Comparison of ENCODE assay signal across 9 cellular contexts in the genomic region with DNA sequence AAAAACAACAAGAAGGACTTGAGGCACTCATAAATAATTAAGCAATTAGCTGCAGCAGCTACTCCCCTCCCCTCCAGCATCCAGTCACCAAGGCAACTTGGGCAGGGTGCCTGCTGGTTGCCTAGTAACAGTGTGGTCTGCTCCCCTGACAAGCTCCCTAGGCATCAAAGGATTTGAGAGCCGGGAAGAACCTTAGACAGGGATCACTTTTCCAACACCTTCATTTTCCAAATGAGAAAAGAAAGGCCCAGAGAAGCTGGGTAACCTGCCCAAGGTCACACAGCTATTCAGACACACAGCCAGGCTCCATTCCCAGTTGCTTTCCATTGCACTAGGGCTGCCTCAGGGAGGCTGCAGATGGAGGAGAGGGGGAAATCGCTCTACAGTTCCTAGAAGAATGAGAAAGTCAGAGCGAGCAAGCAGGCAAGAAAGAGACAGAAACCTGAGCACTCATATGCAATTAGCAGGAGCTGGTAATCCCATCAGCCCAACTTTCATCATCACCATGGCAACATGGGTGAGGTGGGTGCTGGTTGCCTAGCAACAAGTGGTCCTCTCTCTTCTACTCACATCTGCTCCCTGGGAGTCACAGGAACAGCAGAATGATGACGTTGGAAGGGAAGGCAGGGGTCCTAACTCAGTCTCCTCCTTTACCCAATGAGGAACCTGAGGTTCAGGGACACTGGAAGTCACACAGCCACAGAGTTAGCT. TPM values are rescaled to one million over a fixed set of nuclear protein-coding genes. Genes with fewer than 3 reads are reported as not detected.
A peak's percentile ranks its signal among the peaks of the same experiment; 100 is the strongest.
DNase-seq lines count a peak whose midpoint lies in the region; ATAC-seq and TF ChIP-seq lines count a peak whose summit lies in the region.
"Had no signal": no experiment of that assay in that cellular context is flagged by ENCODE, and none has a peak within 500 bp of the region (broad histone marks: within the 10 kb centered on the region; RNA-seq: fewer than 3 reads in every experiment).

No MANE protein-coding gene starts in this region.

- TF ChIP-seq CTCF in HEK293 (tag by site-specific recombination; IDR thresholded peaks at IDR 0.05), result no peak

- H3K36me3 ChIP-seq in HEK293 (ENCODE audit: control insufficient read depth in 2 of 2, insufficient read depth in 1 of 2, low read length in 2 of 2), result no peaks in the 10 kb centered on the region
- H3K36me3 ChIP-seq in SJSA1, result no peaks in the 10 kb centered on the region; the same call in 1 of the 2 replicates
- H3K36me3 ChIP-seq: suprapubic skin had no signal

- H3K27me3 ChIP-seq in SJSA1 (replicated peaks) (no peaks in the 10 kb centered on the region), right cardiac atrium (ENCODE audit: control insufficient read depth, insufficient read depth) (no peaks in the 10 kb centered on the region)
- H3K27me3 ChIP-seq: suprapubic skin had no signal

- ATAC-seq in GM18909 (IDR thresholded peaks at IDR 0.05; ENCODE audit: poor library complexity, unreplicated experiment), result no peak
- no peak for ATAC-seq in right cardiac atrium

- 53% methylated on average over 4 of the region's 4 CpGs for WGBS in right cardiac atrium

- H3K9me3 ChIP-seq in HEK293 (ENCODE audit: control insufficient read depth, insufficient read depth, low read depth, low read length) (no peaks in the 10 kb centered on the region), SJSA1 (replicated peaks) (no peaks in the 10 kb centered on the region), right cardiac atrium (ENCODE audit: control insufficient read depth, low read length) (no peaks in the 10 kb centered on the region)
- H3K9me3 ChIP-seq: mucosa of descending colon, suprapubic skin had no signal

- no peak overlapping the region for H3K27ac ChIP-seq in HEK293 (ENCODE audit: extremely low read depth, low read depth, low read length)
- peak overlapping the region; percentile 9 for H3K27ac ChIP-seq in SJSA1
- no peak overlapping the region for H3K27ac ChIP-seq in right cardiac atrium (ENCODE audit: low read length)
- H3K27ac ChIP-seq: suprapubic skin had no signal

- DNase-seq in D341Med (ENCODE audit: low spot score) (peak; percentile 51), SJSA1 (ENCODE audit: low read depth in 1 of 2, low spot score in 2 of 2) (peak in 1 of 2 experiments; percentile 39), inferior parietal cortex (ENCODE audit: extremely low spot score) (peak; percentile 65), right cardiac atrium (no peak), NCI-H1048 (lab: John Stamatoyannopoulos, UW) (no peak)
- DNase-seq: mucosa of descending colon had no signal

- intact Hi-C loops in right cardiac atrium (cut with DNase I), result loop anchor here in 3 of 4 donors (10.0 kb wide), 1 partner anchor 1096 kb away; no protein-coding TSS in a partner anchor

- POLR2A ChIA-PET in HEK293 (lab: Yijun Ruan, JAX), result no interaction called here

- CTCF ChIA-PET in HEK293 (lab: Yijun Ruan, JAX), result interaction anchor here (0.6 to 2.3 kb wide), 30 partner anchors 8 to 1232 kb away, joined by 3 to 11 read pairs (median 4); no protein-coding TSS in a partner anchor

- H3K4me1 ChIP-seq in HEK293 (ENCODE audit: control insufficient read depth, insufficient read depth, low read length) (no peaks in the 10 kb centered on the region), SJSA1 (replicated peaks) (peaks cover 27% of the 10 kb centered on the region), right cardiac atrium (ENCODE audit: control insufficient read depth, insufficient read depth, low read length) (peaks cover 5% of the 10 kb centered on the region)

- H3K4me3 ChIP-seq in HEK293 (ENCODE audit: low read depth, low read length), result no peak overlapping the region
- no peak overlapping the region for H3K4me3 ChIP-seq in SJSA1
- H3K4me3 ChIP-seq in right cardiac atrium (ENCODE audit: low read length), result no peak overlapping the region
- H3K4me3 ChIP-seq: mucosa of descending colon, suprapubic skin had no signal

TF ChIP-seq in HEK293, 187 proteins besides CTCF, POLR2A, EP300 and RAD21:
- TF ChIP-seq ZNF114 (tag by site-specific recombination; IDR thresholded peaks at IDR 0.05) (no peak), ZNF677 (tag by site-specific recombination; IDR thresholded peaks at IDR 0.05) (no peak), ZNF174 (tag by site-specific recombination; IDR thresholded peaks at IDR 0.05) (no peak), ZNF768 (tag by site-specific recombination; IDR thresholded peaks at IDR 0.05) (peak; percentile 68; the same call in 1 of the 2 replicates), ZXDB (tag by site-specific recombination; IDR thresholded peaks at IDR 0.05) (no peak), SCRT2 (tag by site-specific recombination; IDR thresholded peaks at IDR 0.05) (peak; percentile 80), ZBTB48 (tag by site-specific recombination; IDR thresholded peaks at IDR 0.05) (no peak), ZNF433 (tag by site-specific recombination; IDR thresholded peaks at IDR 0.05; ENCODE audit: low read depth) (no peak), MEIS1 (CRISPR knock-in tag; IDR thresholded peaks at IDR 0.05; ENCODE audit: borderline replicate concordance) (no peak), REPIN1 (tag by site-specific recombination; IDR thresholded peaks at IDR 0.05; ENCODE audit: low read depth) (no peak), SCRT1 (tag by site-specific recombination; IDR thresholded peaks at IDR 0.05; ENCODE audit: borderline replicate concordance) (peak; percentile 63), ZNF394 (tag by site-specific recombination; IDR thresholded peaks at IDR 0.05; ENCODE audit: borderline replicate concordance) (peak; percentile 24; the same call in 1 of the 2 replicates), MYNN (tag by site-specific recombination; IDR thresholded peaks at IDR 0.05; ENCODE audit: borderline replicate concordance) (peak; percentile 74), BCL11B (tag by site-specific recombination; IDR thresholded peaks at IDR 0.05; ENCODE audit: low read depth) (no peak)

RNA-seq across cellular contexts. Expression of a gene that starts 3.6 kb away (rescaled TPM):
- 0.91 and 2.3 TPM in 2 replicates for total RNA-seq in SJSA1 (2014; rRNA removed; shearing (Covaris generic))
- 10 to 100 TPM; 40.7 to 42.5 (median 41.1) TPM for total RNA-seq in right cardiac atrium
- polyA plus RNA-seq in right cardiac atrium, result 25.0 TPM

RNA-seq across cellular contexts. Expression of a gene that starts 24.9 kb away (rescaled TPM):
- not detected in 2 replicates for total RNA-seq in SJSA1 (2014; rRNA removed; shearing (Covaris generic))
- total RNA-seq in right cardiac atrium, result 1 to 10 TPM in 3 of 4 donors, under 1 TPM in 1; 0.97 to 5.4 (median 2.9) TPM
- 1.2 TPM for polyA plus RNA-seq in right cardiac atrium

RNA-seq across cellular contexts. Expression of a gene that starts 56.2 kb away (rescaled TPM):
- not detected in 2 replicates for total RNA-seq in SJSA1 (2014; rRNA removed; shearing (Covaris generic))
- under 1 TPM in 2 of 4 donors, not detected in 2; 0.15 to 0.31 TPM for total RNA-seq in right cardiac atrium
- 0.11 TPM for polyA plus RNA-seq in right cardiac atrium
- total RNA-seq: suprapubic skin had no signal

Comparison
In these comparisons a context has a peak if more than half of its experiments do, and no peak if none do; other contexts are left out.
1. DNase-seq: peak in D341Med (single experiment) and inferior parietal cortex (single experiment); none in right cardiac atrium (0 of 3) and NCI-H1048 (single experiment).
2. RNA of a gene that starts 3.6 kb away (total RNA-seq): 40.7 to 42.5 TPM in right cardiac atrium; 0.91 to 2.3 TPM in SJSA1; every median in the first group is over 10 times any median in the second.